Comparison of ENCODE assay signal across 1 cellular context in genomic region chr9:129178983-129179382, GRCh38.
TF ChIP-seq lines count a peak whose summit lies in the region.

No MANE protein-coding gene starts in this region.

TF ChIP-seq in GM23338, 12 proteins besides CTCF, POLR2A, EP300 and RAD21:
- TF ChIP-seq ZNF462 (CRISPR knock-in tag; IDR thresholded peaks at IDR 0.05) (no peak), POLR2AphosphoS5 (IDR thresholded peaks at IDR 0.05; ENCODE audit: low read depth) (peak; percentile 88), NANOG (IDR thresholded peaks at IDR 0.05; ENCODE audit: borderline replicate concordance) (peak; percentile 46; the same call in 1 of the 2 replicates)
TF ChIP-seq in GM23338: peak in this region for 2.
